ENCODE assay signal across 20 cellular contexts in genomic region chr5:4544049-4544675, GRCh38.
DNase-seq lines count a peak whose midpoint lies in the region; ATAC-seq and TF ChIP-seq lines count a peak whose summit lies in the region.
"Had no signal": no experiment of that assay in that cellular context is flagged by ENCODE, and none has a peak within 500 bp of the region (broad histone marks: within the 10 kb centered on the region; RNA-seq: fewer than 3 reads in every experiment).

No MANE protein-coding gene starts in this region.

- H4K20me1 ChIP-seq in DND-41 (ENCODE audit: insufficient read depth, low read length), result no peaks in the 10 kb centered on the region
- no peaks in the 10 kb centered on the region for H4K20me1 ChIP-seq in osteoblast (ENCODE audit: insufficient read depth, low read length)
- H4K20me1 ChIP-seq: BLaER1 had no signal

- H3K4me1 ChIP-seq in DND-41 (ENCODE audit: insufficient read depth, low read length) (peaks cover 91% of the 10 kb centered on the region), osteoblast (ENCODE audit: insufficient read depth, low read length) (no peaks in the 10 kb centered on the region), colonic mucosa (no peaks in the 10 kb centered on the region)
- H3K4me1 ChIP-seq: SJSA1 had no signal

- H3K9ac ChIP-seq in DND-41 (ENCODE audit: low read depth, low read length) (no peak overlapping the region), colonic mucosa (ENCODE audit: low read depth in 2 of 2, low read length in 2 of 2) (no peak overlapping the region)
- H3K9ac ChIP-seq: BLaER1 had no signal

- H3K27me3 ChIP-seq in DND-41 (ENCODE audit: insufficient read depth, low read length, poor library complexity) (no peaks in the 10 kb centered on the region), osteoblast (ENCODE audit: insufficient read depth, low read length) (no peaks in the 10 kb centered on the region), colonic mucosa (no peaks in the 10 kb centered on the region)
- H3K27me3 ChIP-seq: BLaER1 had no signal

- H3K36me3 ChIP-seq in DND-41 (ENCODE audit: insufficient read depth, low read length) (no peaks in the 10 kb centered on the region), KOPT-K1 (ENCODE audit: insufficient read depth, low read length) (no peaks in the 10 kb centered on the region), osteoblast (ENCODE audit: insufficient read depth, low read length) (no peaks in the 10 kb centered on the region), colonic mucosa (no peaks in the 10 kb centered on the region)
- H3K36me3 ChIP-seq: BLaER1, SJSA1 had no signal

- no peaks in the 10 kb centered on the region for H3K79me2 ChIP-seq in DND-41 (ENCODE audit: insufficient read depth, low read length)
- no peaks in the 10 kb centered on the region for H3K79me2 ChIP-seq in osteoblast (ENCODE audit: insufficient read depth, low read length)

- no peak overlapping the region for H2AFZ ChIP-seq in DND-41 (ENCODE audit: low read depth, low read length)
- H2AFZ ChIP-seq in osteoblast (ENCODE audit: low read length), result no peak overlapping the region

- H3K9me3 ChIP-seq in DND-41 (ENCODE audit: insufficient read depth, low read length, severe bottlenecking) (no peaks in the 10 kb centered on the region), KOPT-K1 (ENCODE audit: insufficient read depth, low read length, poor library complexity, severe bottlenecking) (no peaks in the 10 kb centered on the region), osteoblast (ENCODE audit: low read depth, low read length) (peaks cover 4% of the 10 kb centered on the region), colonic mucosa (no peaks in the 10 kb centered on the region)
- H3K9me3 ChIP-seq: SJSA1 had no signal

- no peak for ATAC-seq in DND-41 (ENCODE audit: insufficient read depth, low read depth)
- ATAC-seq in esophagus mucosa, result peak; percentile 24

- DNase-seq in DND-41 (no peak), osteoblast (ENCODE audit: insufficient read length, low spot score, missing footprints) (peak; percentile 6), hypothalamus (lab: John Stamatoyannopoulos, UW) (no peak), colonic mucosa (no peak), T-helper 2 cell (no peak)
- DNase-seq: CD4-positive, alpha-beta T cell; IMR-90; KG1; NCI-H1092 treated with DMSO at 0.1 percent for 48 hours; NCI-H1436; NCI-H187; NCI-H2081 treated with DMSO at 0.1 percent for 48 hours; NCI-H524; NCI-H748 treated with DMSO at 0.1 percent for 48 hours; Right ventricle myocardium superior; RPMI8226 had no signal

- TF ChIP-seq CTCF in DND-41 (IDR thresholded peaks at IDR 0.05; ENCODE audit: borderline replicate concordance, extremely low read depth, low read length, poor library complexity, severe bottlenecking) (no peak), osteoblast (IDR thresholded peaks at IDR 0.05; ENCODE audit: extremely low read depth, low read depth, low read length) (no peak), colonic mucosa (IDR thresholded peaks at IDR 0.05) (no peak)

- H3K4me3 ChIP-seq in DND-41 (ENCODE audit: low read depth in 1 of 2, low read length in 2 of 2) (no peak overlapping the region), osteoblast (ENCODE audit: insufficient read depth, low read length) (no peak overlapping the region), colonic mucosa (no peak overlapping the region)
- H3K4me3 ChIP-seq: BLaER1, SJSA1 had no signal

- intact Hi-C loops in colonic mucosa (cut with DNase I), result no loop called here

- H3K27ac ChIP-seq in DND-41 (ENCODE audit: low read length) (peak overlapping the region; percentile 99), KOPT-K1 (ENCODE audit: low read depth, low read length, poor library complexity, severe bottlenecking) (peak overlapping the region; percentile 100), osteoblast (ENCODE audit: low read depth, low read length) (no peak overlapping the region), colonic mucosa (no peak overlapping the region)
- H3K27ac ChIP-seq: BLaER1, SJSA1 had no signal

- H3K4me2 ChIP-seq in DND-41 (ENCODE audit: insufficient read depth, low read length) (no peak overlapping the region), osteoblast (ENCODE audit: insufficient read depth, low read length) (no peak overlapping the region)
- H3K4me2 ChIP-seq: BLaER1 had no signal

Comparison
In these comparisons a context has a peak if more than half of its experiments do, and no peak if none do; other contexts are left out.
1. H3K27ac ChIP-seq: peak in DND-41 (single experiment) and KOPT-K1 (single experiment); none in osteoblast (single experiment) and colonic mucosa (single experiment).